ENCODE assay signal across 8 cellular contexts in genomic region chr16:67150833-67151396, GRCh38. TPM values are rescaled to one million over a fixed set of nuclear protein-coding genes. Genes with fewer than 3 reads are reported as not detected.
DNase-seq lines count a peak whose midpoint lies in the region; ATAC-seq lines count a peak whose summit lies in the region.

Gene B3GNT9 (minus strand): TSS chr16:67150998. CDS start chr16:67150485, 513 bp downstream.

- H3K27ac Mint-ChIP-seq in activated naive CD4-positive, alpha-beta T cell treated with anti-CD3 and anti-CD28 coated beads, Interleukin-2, amount 50 U/mL, for 72 hours = peak within 1 kb of the TSS in 1 of 2 donors; percentile 44

- intact Hi-C loops in Right ventricle myocardium inferior (cut with DNase I) = no loop called here

- H3K36me3 Mint-ChIP-seq in activated naive CD4-positive, alpha-beta T cell treated with anti-CD3 and anti-CD28 coated beads, Interleukin-2, amount 50 U/mL, for 72 hours = peaks cover 23% of the 10 kb centered on the region in 2 donors

- ATAC-seq in GM21423 (IDR thresholded peaks at IDR 0.05; ENCODE audit: unreplicated experiment) (peak; percentile 55), Right ventricle myocardium inferior (peak; percentile 84), HG02840 (IDR thresholded peaks at IDR 0.05; ENCODE audit: low FRiP score, unreplicated experiment) (no peak)
- peak; percentile 38 to 55 for ATAC-seq in activated naive CD4-positive, alpha-beta T cell treated with anti-CD3 and anti-CD28 coated beads, Interleukin-2, amount 50 U/mL, for 72 hours
- no peak for ATAC-seq in activated CD4-positive, CD25-positive, alpha-beta regulatory T cell treated with anti-CD3 and anti-CD28 coated beads, Interleukin-2, amount 50 U/mL, for 24 hours

- H3K9me3 Mint-ChIP-seq in activated naive CD4-positive, alpha-beta T cell treated with anti-CD3 and anti-CD28 coated beads, Interleukin-2, amount 50 U/mL, for 72 hours = no peaks in the 10 kb centered on the region

- DNase-seq in EL (peak; percentile 80), NCI-H1694 treated with DMSO at 0.1 percent for 48 hours (lab: John Stamatoyannopoulos, UW) (peak; percentile 78), Right ventricle myocardium inferior (ENCODE audit: missing footprints) (peak; percentile 89), nucleus accumbens (lab: John Stamatoyannopoulos, UW) (peak in 39 of 56 donors; percentile 20 to 83 (median 56))
- no peak for DNase-seq in activated naive CD4-positive, alpha-beta T cell treated with anti-CD3 and anti-CD28 coated beads, Interleukin-2, amount 50 U/mL, for 72 hours (ENCODE audit: low spot score in 2 of 2)

RNA-seq across cellular contexts. Expression of gene B3GNT9, which starts in this region (rescaled TPM):
- total RNA-seq in activated naive CD4-positive, alpha-beta T cell treated with anti-CD3 and anti-CD28 coated beads, Interleukin-2, amount 50 U/mL, for 72 hours = 1 to 10 TPM; 3.2 to 4.7 TPM
- 9.3 TPM for total RNA-seq in Right ventricle myocardium inferior

Comparison
In these comparisons a context has a peak if more than half of its experiments do, and no peak if none do; other contexts are left out.
1. DNase-seq: peak in EL (single experiment), NCI-H1694 treated with DMSO at 0.1 percent for 48 hours (single experiment), Right ventricle myocardium inferior (single experiment) and nucleus accumbens (39 of 56); none in activated naive CD4-positive, alpha-beta T cell treated with anti-CD3 and anti-CD28 coated beads, Interleukin-2, amount 50 U/mL, for 72 hours (0 of 2).
2. ATAC-seq: peak in GM21423 (single experiment), activated naive CD4-positive, alpha-beta T cell treated with anti-CD3 and anti-CD28 coated beads, Interleukin-2, amount 50 U/mL, for 72 hours (2 of 2) and Right ventricle myocardium inferior (single experiment); none in HG02840 (single experiment) and activated CD4-positive, CD25-positive, alpha-beta regulatory T cell treated with anti-CD3 and anti-CD28 coated beads, Interleukin-2, amount 50 U/mL, for 24 hours (0 of 2).